8 cellular contexts compared by ENCODE assay signal in the genomic region with DNA sequence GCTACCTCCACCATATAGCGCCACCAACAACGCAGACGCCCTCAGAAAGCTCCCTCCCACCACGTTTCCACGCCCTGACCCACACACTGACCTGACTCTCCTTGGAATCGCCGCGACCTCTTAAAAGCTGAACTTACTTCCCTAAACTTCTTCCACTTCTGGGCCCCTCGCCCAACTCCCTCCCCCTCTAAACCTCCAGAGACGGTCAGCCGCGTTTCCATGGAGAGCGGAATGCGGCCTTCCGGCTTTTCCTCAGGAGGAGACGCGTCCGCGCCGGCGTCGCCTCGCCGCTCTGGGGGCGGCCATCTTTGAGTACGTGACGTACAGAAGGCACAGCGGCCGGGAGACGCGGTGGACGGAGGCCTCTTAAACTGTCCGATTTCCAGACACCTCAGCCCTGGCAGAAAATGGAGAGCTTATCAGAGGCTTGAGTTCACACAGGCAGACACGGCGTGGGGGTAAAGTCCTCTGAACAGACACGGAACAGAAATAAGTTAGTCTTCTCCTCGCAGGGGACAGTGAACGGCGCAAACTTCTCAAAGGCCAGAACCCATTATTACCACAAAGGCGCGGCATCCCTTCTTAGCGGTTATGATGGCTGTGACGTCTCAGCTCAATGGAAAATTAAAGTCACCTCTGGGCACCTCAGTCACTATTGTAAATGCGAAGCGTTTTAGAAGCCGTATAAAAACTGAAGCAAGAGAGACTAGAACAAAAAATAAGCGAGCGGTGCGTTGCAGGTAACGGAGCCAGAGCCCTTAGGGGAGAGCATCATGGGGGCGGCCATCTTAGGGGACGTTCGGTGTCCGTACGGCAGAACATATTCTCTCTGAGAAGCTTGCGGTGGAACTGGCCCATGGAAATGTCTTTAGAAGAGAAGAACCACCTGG. TPM values are rescaled to one million over a fixed set of nuclear protein-coding genes. Genes with fewer than 3 reads are reported as not detected.
DNase-seq lines count a peak whose midpoint lies in the region; ATAC-seq, FAIRE-seq and TF ChIP-seq lines count a peak whose summit lies in the region.

Gene ZNF432 (minus strand): TSS at position 235 of the 890 bp plus-strand sequence. CDS start 1,970 bp downstream, outside the sequence.

- DNase-seq in CD8-positive, alpha-beta T cell, result peak; percentile 62 to 91 (median 82)
- DNase-seq in HS-27A (ENCODE audit: low read depth), result peak; percentile 91
- peak; percentile 97 for DNase-seq in NT2/D1 (ENCODE audit: low read depth, low spot score)
- DNase-seq in activated T-cell treated with anti-CD3 and anti-CD28 coated beads for 1 hour (ENCODE audit: low read depth), result peak; percentile 76
- peak; percentile 94 for DNase-seq in endothelial cell of umbilical vein (ENCODE audit: low read depth, low spot score)
- peak; percentile 94 for DNase-seq in midbrain (lab: John Stamatoyannopoulos, UW)
- DNase-seq in stimulated activated CD8-positive, alpha-beta memory T cell treated with anti-CD3 and anti-CD28 coated beads, Interleukin-15, amount 100 ng/mL, for 48 hours (ENCODE audit: low read depth in 2 of 2), result peak; percentile 54 to 71

- POLR2A ChIA-PET in CD8-positive, alpha-beta T cell (lab: Charles Lee), result interaction anchor here (0.6 to 2.2 kb wide), 11 partner anchors 9 to 141 kb away, joined by 3 to 14 read pairs (median 4); partner anchors contain the start of genes PPP2R1A, ZNF613 and ZNF614
- POLR2A ChIA-PET in endothelial cell of umbilical vein (lab: Charles Lee), result interaction anchor here (0.5 to 1.0 kb wide), 3 partner anchors 20 to 122 kb away, joined by 3 to 5 read pairs (median 3); partner anchors contain the start of genes ZNF614 and ZNF836

- H3K27ac Mint-ChIP-seq in CD8-positive, alpha-beta T cell, result peak within 1 kb of the TSS; percentile 100

- H3K4me3 Mint-ChIP-seq in CD8-positive, alpha-beta T cell, result peak within 1 kb of the TSS; percentile 99

- dilution Hi-C loops in endothelial cell of umbilical vein (cut with MboI; ENCODE audit: extremely low pct_ligation_motif_present, low sequenced_read_pairs), result no loop called here

- peaks cover 7% of the 10 kb centered on the region for H3K4me1 ChIP-seq in CD8-positive, alpha-beta T cell (ENCODE audit: insufficient read depth, low read length)
- H3K4me1 ChIP-seq in NT2/D1 (ENCODE audit: insufficient read depth, insufficient read length) (no peaks in the 10 kb centered on the region), endothelial cell of umbilical vein (ENCODE audit: control insufficient read depth, extremely low read depth, insufficient read depth, low read length) (peaks cover 4% of the 10 kb centered on the region)

- H3K9me3 Mint-ChIP-seq in CD8-positive, alpha-beta T cell, result peaks cover 25% of the 10 kb centered on the region

- TF ChIP-seq CTCF in CD8-positive, alpha-beta T cell (IDR thresholded peaks at IDR 0.05), result no peak
- TF ChIP-seq CTCF in endothelial cell of umbilical vein (IDR thresholded peaks at IDR 0.05; ENCODE audit: extremely low read depth in 1 of 2, insufficient read depth in 1 of 2, low read depth in 1 of 2, low read length in 2 of 2), result no peak

- no peaks in the 10 kb centered on the region for H4K20me1 ChIP-seq in endothelial cell of umbilical vein (replicated peaks; ENCODE audit: control insufficient read depth, extremely low read depth, insufficient read depth, low read length)

- BruUV-seq in endothelial cell of umbilical vein (replicated peaks; lab: Mats Ljungman, UMichigan), result TSS peak; percentile 86

- FAIRE-seq in endothelial cell of umbilical vein (lab: Jason Lieb, UNC), result peak; percentile 84

- H3K4me1 Mint-ChIP-seq in CD8-positive, alpha-beta T cell (ENCODE audit: low read depth), result peaks cover 29% of the 10 kb centered on the region

- H3K79me2 ChIP-seq in endothelial cell of umbilical vein (ENCODE audit: control insufficient read depth, insufficient read depth, low read length), result peaks cover 2% of the 10 kb centered on the region

- H3K27me3 Mint-ChIP-seq in CD8-positive, alpha-beta T cell (ENCODE audit: low read depth), result no peaks in the 10 kb centered on the region

- intact Hi-C loops in CD8-positive, alpha-beta T cell (cut with DNase I, micrococcal nuclease), result loop anchor here (1.0 to 2.0 kb wide), 9 partner anchors 21 to 287 kb away; partner anchors contain the start of genes ZNF350 (in 2 of the 2), ZNF613 (in 2 of the 2), ZNF614 (in 2 of the 2) and ZNF615 (in 2 of the 2)
- intact Hi-C loops in endothelial cell of umbilical vein (cut with micrococcal nuclease), result loop anchor here (1.0 to 2.0 kb wide), 4 partner anchors 21 to 62 kb away; partner anchors contain the start of genes ZNF350, ZNF614, ZNF615 and ZNF841

- peaks cover 13% of the 10 kb centered on the region for H3K9me3 ChIP-seq in CD8-positive, alpha-beta T cell (ENCODE audit: low read length)
- no peaks in the 10 kb centered on the region; the same call in 1 of the 2 replicates for H3K9me3 ChIP-seq in NT2/D1 (ENCODE audit: insufficient read depth, low read length)
- H3K9me3 ChIP-seq in endothelial cell of umbilical vein (replicated peaks; ENCODE audit: control insufficient read depth, insufficient read depth, low read length), result no peaks in the 10 kb centered on the region

- H3K9me1 ChIP-seq in endothelial cell of umbilical vein (replicated peaks; ENCODE audit: control insufficient read depth, extremely low read depth, insufficient read depth, low read length), result no peaks in the 10 kb centered on the region

- peak within 1 kb of the TSS; percentile 95 for H3K27ac ChIP-seq in CD8-positive, alpha-beta T cell (ENCODE audit: low read depth, low read length)
- H3K27ac ChIP-seq in endothelial cell of umbilical vein (ENCODE audit: insufficient read depth, low read depth, low read length), result peak within 1 kb of the TSS; percentile 92

- H3K36me3 Mint-ChIP-seq in CD8-positive, alpha-beta T cell, result peaks cover 66% of the 10 kb centered on the region

- peaks cover 17% of the 10 kb centered on the region for H3K36me3 ChIP-seq in CD8-positive, alpha-beta T cell (ENCODE audit: insufficient read depth, low read length)
- peaks cover 9% of the 10 kb centered on the region for H3K36me3 ChIP-seq in NT2/D1 (ENCODE audit: insufficient read depth, insufficient read length, low read length)
- no peaks in the 10 kb centered on the region for H3K36me3 ChIP-seq in endothelial cell of umbilical vein (ENCODE audit: control insufficient read depth in 2 of 2, extremely low read depth in 1 of 2, insufficient read depth in 2 of 2, low read length in 2 of 2)

- H3K9ac ChIP-seq in NT2/D1 (ENCODE audit: insufficient read length, low read depth) (peak within 1 kb of the TSS; percentile 78), endothelial cell of umbilical vein (replicated peaks; ENCODE audit: extremely low read depth, insufficient read depth, low read length) (peak within 1 kb of the TSS; percentile 96)

- peak within 1 kb of the TSS; percentile 83 for H3K4me2 ChIP-seq in endothelial cell of umbilical vein (ENCODE audit: insufficient read depth, low read length)

- H2AFZ ChIP-seq in endothelial cell of umbilical vein (ENCODE audit: low read depth, low read length), result peak within 1 kb of the TSS; percentile 97

- H3K27me3 ChIP-seq in CD8-positive, alpha-beta T cell (ENCODE audit: insufficient read depth, low read length), result no peaks in the 10 kb centered on the region
- H3K27me3 ChIP-seq in NT2/D1 (ENCODE audit: insufficient read depth, insufficient read length) (no peaks in the 10 kb centered on the region), endothelial cell of umbilical vein (ENCODE audit: control insufficient read depth in 2 of 2, insufficient read depth in 2 of 2, low read length in 2 of 2) (no peaks in the 10 kb centered on the region)

- ATAC-seq in CD8-positive, alpha-beta T cell, result peak; percentile 83
- peak; percentile 89 for ATAC-seq in GM19467 (IDR thresholded peaks at IDR 0.05; ENCODE audit: unreplicated experiment)

- TF ChIP-seq POLR2A in endothelial cell of umbilical vein (IDR thresholded peaks at IDR 0.05; ENCODE audit: low read depth, low read length), result no peak

- peak within 1 kb of the TSS; percentile 92 for H3K4me3 ChIP-seq in CD8-positive, alpha-beta T cell (ENCODE audit: low read depth, low read length)
- H3K4me3 ChIP-seq in NT2/D1 (ENCODE audit: insufficient read length, low read depth) (peak within 1 kb of the TSS; percentile 73), endothelial cell of umbilical vein (replicated peaks in 1 of 3; ENCODE audit: insufficient read depth in 1 of 3, low read depth in 1 of 3, low read length in 3 of 3) (peak within 1 kb of the TSS; percentile 60 to 89 (median 75))

- CTCF ChIA-PET in CD8-positive, alpha-beta T cell (lab: Charles Lee), result interaction anchor here (0.9 to 1.7 kb wide), 3 partner anchors 11 to 188 kb away, joined by 3 to 6 read pairs (median 4); partner anchors contain the start of gene ZNF614
- CTCF ChIA-PET in endothelial cell of umbilical vein (lab: Charles Lee), result interaction anchor here (0.7 kb wide), 1 partner anchor 89 kb away, joined by 3 read pairs; no protein-coding TSS in a partner anchor

TF ChIP-seq in endothelial cell of umbilical vein, 7 proteins besides CTCF, POLR2A, EP300 and RAD21:
- TF ChIP-seq FOS (IDR thresholded peaks at IDR 0.05; ENCODE audit: borderline replicate concordance, insufficient read depth, low read length) (no peak), MYC (IDR thresholded peaks at IDR 0.05; ENCODE audit: low read depth, low read length) (no peak), GATA2 (IDR thresholded peaks at IDR 0.05; ENCODE audit: insufficient read depth, insufficient read length, low read depth, low read length) (no peak), POLR2AphosphoS5 (IDR thresholded peaks at IDR 0.05; ENCODE audit: insufficient read depth, low read depth, low read length) (no peak), EZH2 (IDR thresholded peaks at IDR 0.05; ENCODE audit: borderline replicate concordance, low read depth, low read length, severe bottlenecking) (no peak), JUN (IDR thresholded peaks at IDR 0.05; ENCODE audit: borderline replicate concordance, insufficient read depth, insufficient read length, low read depth) (no peak)
- TF ChIP-seq, protein P1, sequence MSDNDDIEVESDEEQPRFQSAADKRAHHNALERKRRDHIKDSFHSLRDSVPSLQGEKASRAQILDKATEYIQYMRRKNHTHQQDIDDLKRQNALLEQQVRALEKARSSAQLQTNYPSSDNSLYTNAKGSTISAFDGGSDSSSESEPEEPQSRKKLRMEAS (IDR thresholded peaks at IDR 0.05; ENCODE audit: insufficient read depth, insufficient read length), result no peak

RNA-seq across cellular contexts. Expression of gene ZNF432, which starts in this region (rescaled TPM):
- total RNA-seq in CD8-positive, alpha-beta T cell, result 10 to 100 TPM; 16.0 to 18.4 TPM
- 8.9 and 10.9 TPM in 2 replicates for total RNA-seq in endothelial cell of umbilical vein
- polyA plus RNA-seq in endothelial cell of umbilical vein, result 3.5 TPM in 2 replicates
- polyA plus RNA-seq in endothelial cell of umbilical vein (2011; cell fraction: cytosol; rRNA removed), result 1.5 and 2.0 TPM in 2 replicates
- polyA plus RNA-seq in endothelial cell of umbilical vein (2011; cell fraction: nucleus; rRNA removed), result 20.6 and 21.1 TPM in 2 replicates
- polyA plus RNA-seq in endothelial cell of umbilical vein (2012), result 4.3 and 5.3 TPM in 2 replicates
- 7.1 and 13.8 TPM in 2 replicates for polyA minus RNA-seq in endothelial cell of umbilical vein
- 2.3 TPM for polyA minus RNA-seq in endothelial cell of umbilical vein (2011; cell fraction: cytosol; rRNA and poly(A)+ RNA removed)
- 12.2 and 18.8 TPM in 2 replicates for polyA minus RNA-seq in endothelial cell of umbilical vein (2011; cell fraction: nucleus; rRNA and poly(A)+ RNA removed)

Comparison
In these comparisons a context has a peak if more than half of its experiments do, and no peak if none do; other contexts are left out.
1. Peak in every context shown above with its lines: DNase-seq, ATAC-seq, H3K4me3 ChIP-seq and H3K27ac ChIP-seq.